ENCODE assay signal across 12 cellular contexts in genomic region chr2:37984589-37984988, GRCh38. TPM values are rescaled to one million over a fixed set of nuclear protein-coding genes. Genes with fewer than 3 reads are reported as not detected.
DNase-seq lines count a peak whose midpoint lies in the region; ATAC-seq and TF ChIP-seq lines count a peak whose summit lies in the region.
"Had no signal": no experiment of that assay in that cellular context is flagged by ENCODE, and none has a peak within 500 bp of the region (broad histone marks: within the 10 kb centered on the region; RNA-seq: fewer than 3 reads in every experiment).

No MANE protein-coding gene starts in this region.

- DNase-seq in CD14-positive monocyte (ENCODE audit: low spot score) (no peak), HT-29 (ENCODE audit: low spot score) (peak; percentile 26), astrocyte of the hippocampus (ENCODE audit: low read depth, low spot score) (peak; percentile 12), left kidney (ENCODE audit: low read depth, low spot score) (peak; percentile 10), erythroblast (lab: John Stamatoyannopoulos, UW) (no peak), H7 (no peak), putamen (ENCODE audit: low spot score) (no peak), T-cell (no peak)
- DNase-seq: activated CD4-positive, CD25-positive, alpha-beta regulatory T cell treated with anti-CD3 and anti-CD28 coated beads, Interleukin-2, amount 50 U/mL, for 72 hours; NCI-H2029; nephron progenitor cell; stimulated activated CD4-positive, alpha-beta T cell treated with anti-CD3 and anti-CD28 coated beads, Interleukin-4, amount 100 ng/mL, for 1 hour had no signal

- H3K4me3 Mint-ChIP-seq in CD14-positive monocyte = no peak overlapping the region
- no peak overlapping the region for H3K4me3 Mint-ChIP-seq in T-cell
- H3K4me3 Mint-ChIP-seq: nephron progenitor cell had no signal

- POLR2A ChIA-PET in T-cell (lab: Charles Lee) = no interaction called here

- no peak for ATAC-seq in T-cell (replicated peaks in 1 of 4)

- CTCF ChIA-PET in T-cell (lab: Charles Lee) = interaction anchor here in 1 of 2 donors (0.7 kb wide), 1 partner anchor 211 kb away, joined by 3 read pairs; no protein-coding TSS in a partner anchor

- no peak overlapping the region for H3K4me3 ChIP-seq in H7 (ENCODE audit: insufficient read depth, low read depth, low read length)

- H3K27me3 Mint-ChIP-seq in CD14-positive monocyte (ENCODE audit: low read depth in 3 of 3) = peaks cover 0 to 2% (median 0%) of the 10 kb centered on the region in 3 donors
- peaks cover 0 to 4% of the 10 kb centered on the region in 2 donors for H3K27me3 Mint-ChIP-seq in T-cell

- H3K27ac Mint-ChIP-seq in CD14-positive monocyte = peak overlapping the region in 1 of 7 donors; percentile 18
- no peak overlapping the region for H3K27ac Mint-ChIP-seq in T-cell
- H3K27ac Mint-ChIP-seq: nephron progenitor cell had no signal

- H3K4me1 Mint-ChIP-seq in CD14-positive monocyte (peaks cover 32% of the 10 kb centered on the region), T-cell (peaks cover 0 to 7% (median 4%) of the 10 kb centered on the region in 3 donors)

- H3K36me3 Mint-ChIP-seq in CD14-positive monocyte (peaks cover 0 to 4% of the 10 kb centered on the region in 2 donors), T-cell (peaks cover 16% of the 10 kb centered on the region)

- peaks cover 0 to 7% (median 0%) of the 10 kb centered on the region in 7 donors for H3K9me3 Mint-ChIP-seq in CD14-positive monocyte
- no peaks in the 10 kb centered on the region for H3K9me3 Mint-ChIP-seq in T-cell

- peak; percentile 26 for TF ChIP-seq CTCF in CD14-positive monocyte (IDR thresholded peaks at IDR 0.05)

- TF ChIP-seq POLR2A in erythroblast (IDR thresholded peaks at IDR 0.05; ENCODE audit: low read length) = no peak

- intact Hi-C loops in CD14-positive monocyte (cut with micrococcal nuclease) = loop anchor here in 1 of 2 donors (2.0 to 5.0 kb wide), 2 partner anchors 93 to 290 kb away; partner anchors contain the start of gene CYP1B1

- H3K27me3 ChIP-seq in H7 (ENCODE audit: control insufficient read depth, insufficient read depth, low read length) = no peaks in the 10 kb centered on the region

- H3K36me3 ChIP-seq in H7 (replicated peaks; ENCODE audit: control insufficient read depth, insufficient read depth, low read length) = no peaks in the 10 kb centered on the region

RNA-seq across cellular contexts. Expression of gene RMDN2, which starts 59.5 kb away (rescaled TPM):
- 10 to 100 TPM; 10.7 to 14.3 TPM for polyA plus RNA-seq in CD14-positive monocyte
- total RNA-seq in HT-29 (2014; rRNA removed; shearing (Covaris generic)) = 0.81 and 2.2 TPM in 2 replicates
- total RNA-seq in H7 (2014; rRNA removed; shearing (Covaris generic)) = 1.4 and 1.8 TPM in 2 replicates
- 1 to 10 TPM; 2.4 to 5.0 (median 3.5) TPM for total RNA-seq in T-cell

Comparison
In these comparisons a context has a peak if more than half of its experiments do, and no peak if none do; other contexts are left out.
1. DNase-seq: peak in HT-29 (single experiment), astrocyte of the hippocampus (single experiment) and left kidney (single experiment); none in CD14-positive monocyte (single experiment), erythroblast (0 of 2), H7 (single experiment), putamen (single experiment) and T-cell (0 of 34).